8 cellular contexts compared by ENCODE assay signal in genomic region chr2:26034597-26035067, GRCh38. TPM values are rescaled to one million over a fixed set of nuclear protein-coding genes. Genes with fewer than 3 reads are reported as not detected.
DNase-seq lines count a peak whose midpoint lies in the region; ATAC-seq and TF ChIP-seq lines count a peak whose summit lies in the region.

No MANE protein-coding gene starts in this region.

- intact Hi-C loops in gastrocnemius medialis (cut with DNase I; ENCODE audit: low total_unique reads): loop anchor here (2.0 to 10.0 kb wide), 3 partner anchors 38 to 210 kb away; partner anchors contain the start of genes ASXL2, HADHA and HADHB

- TF ChIP-seq CTCF in WERI-Rb-1 (IDR thresholded peaks at IDR 0.05; ENCODE audit: low read depth, low read length): no peak
- no peak for TF ChIP-seq CTCF in foreskin fibroblast (IDR thresholded peaks at IDR 0.05; ENCODE audit: low read depth, low read length)
- no peak for TF ChIP-seq CTCF in gastrocnemius medialis (IDR thresholded peaks at IDR 0.05 in 4 of 5, conservative IDR thresholded peaks at IDR 0.05 in 1 of 5)

- ATAC-seq in gastrocnemius medialis (peak; percentile 0 to 3), GM18498 (IDR thresholded peaks at IDR 0.05; ENCODE audit: unreplicated experiment) (no peak)

- TF ChIP-seq POLR2A in gastrocnemius medialis (IDR thresholded peaks at IDR 0.05): no peak

- H3K4me1 ChIP-seq in gastrocnemius medialis: peaks cover 33 to 45% of the 10 kb centered on the region in 2 donors

- DNase-seq in stimulated activated CD8-positive, alpha-beta memory T cell treated with anti-CD3 and anti-CD28 coated beads, Interleukin-12 subunit alpha, Interleukin-12 subunit beta, amount 100 ng/mL, for 1 hour (ENCODE audit: low read depth): peak; percentile 7
- no peak for DNase-seq in stimulated activated CD8-positive, alpha-beta memory T cell treated with anti-CD3 and anti-CD28 coated beads, Interleukin-4, amount 100 ng/mL, for 48 hours
- DNase-seq in WERI-Rb-1 (no peak), foreskin fibroblast (no peak), gastrocnemius medialis (no peak), HT-29 (ENCODE audit: low spot score) (no peak), COR-L47 (lab: John Stamatoyannopoulos, UW) (no peak)

- in situ Hi-C loops in gastrocnemius medialis (cut with MboI; ENCODE audit: low sequenced_read_pairs in 4 of 4): no loop called here

- H3K9me3 ChIP-seq in WERI-Rb-1 (ENCODE audit: severe bottlenecking) (no peaks in the 10 kb centered on the region), gastrocnemius medialis (no peaks in the 10 kb centered on the region)

- peak overlapping the region; percentile 82 for H3K4me3 ChIP-seq in WERI-Rb-1 (ENCODE audit: low read depth, low read length)
- peak overlapping the region; percentile 90 to 99 for H3K4me3 ChIP-seq in foreskin fibroblast (ENCODE audit: low read depth in 1 of 2, low read length in 2 of 2)
- H3K4me3 ChIP-seq in gastrocnemius medialis: peak overlapping the region; percentile 83 to 99 (median 92)

- H3K27ac ChIP-seq in WERI-Rb-1 (peak overlapping the region; percentile 94), gastrocnemius medialis (peak overlapping the region; percentile 99 to 100 (median 99))

- H3K36me3 ChIP-seq in WERI-Rb-1 (peaks cover 45% of the 10 kb centered on the region), gastrocnemius medialis (peaks cover 0 to 9% of the 10 kb centered on the region in 2 donors)

- no peaks in the 10 kb centered on the region for H3K27me3 ChIP-seq in WERI-Rb-1 (ENCODE audit: insufficient read depth, low read depth, severe bottlenecking)
- H3K27me3 ChIP-seq in gastrocnemius medialis: no peaks in the 10 kb centered on the region

RNA-seq across cellular contexts. Expression of gene RAB10, which starts 0.7 kb away (rescaled TPM):
- total RNA-seq in gastrocnemius medialis: 100 to 1,000 TPM; 138 to 234 (median 168) TPM
- 118 and 135 TPM in 2 replicates for total RNA-seq in HT-29 (2014; rRNA removed; shearing (Covaris generic))

RNA-seq across cellular contexts. Expression of gene KIF3C, which starts 52.3 kb away (rescaled TPM):
- 1 to 10 TPM; 1.1 to 4.4 (median 2.1) TPM for total RNA-seq in gastrocnemius medialis
- 1.9 and 3.2 TPM in 2 replicates for total RNA-seq in HT-29 (2014; rRNA removed; shearing (Covaris generic))
